ENCODE assay signal across 9 cellular contexts in the genomic region with DNA sequence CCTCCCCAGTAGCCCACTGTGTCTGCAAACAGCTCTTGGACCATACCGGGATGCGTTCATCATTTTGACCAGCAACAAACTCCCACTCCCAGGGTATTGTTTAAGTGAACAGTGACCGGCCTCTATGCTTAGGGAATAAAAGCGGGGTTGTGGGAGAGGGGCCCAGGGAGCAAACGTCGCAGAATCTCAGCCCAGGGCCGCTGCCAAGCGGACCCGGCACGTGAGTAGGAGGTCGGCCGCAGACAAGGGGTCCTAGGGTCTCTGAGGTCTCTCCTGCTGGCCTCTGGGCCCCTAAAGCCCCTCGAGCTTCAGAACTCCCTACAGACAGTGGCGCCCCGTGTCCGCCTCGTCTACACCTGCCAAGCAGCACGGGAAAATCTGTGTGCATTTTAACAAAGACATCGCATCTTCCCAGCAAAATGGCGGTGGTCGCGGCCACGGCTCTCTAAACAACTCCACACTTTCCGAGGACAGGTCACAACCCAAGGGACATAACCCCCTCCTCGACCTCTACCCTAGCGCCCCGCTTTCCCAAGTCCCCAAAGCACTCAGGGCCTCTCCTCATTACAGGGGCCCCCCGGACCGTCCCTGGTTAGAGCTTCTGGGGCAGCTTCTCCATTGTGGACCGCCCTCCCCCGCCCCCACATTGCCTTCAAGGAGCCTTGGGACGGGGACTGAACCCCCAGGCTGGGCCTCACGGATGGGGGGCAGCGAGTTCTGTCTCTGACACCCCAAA. TPM values are rescaled to one million over a fixed set of nuclear protein-coding genes. Genes with fewer than 3 reads are reported as not detected.
DNase-seq lines count a peak whose midpoint lies in the region; ATAC-seq lines count a peak whose summit lies in the region.
"Had no signal": no experiment of that assay in that cellular context is flagged by ENCODE, and none has a peak within 500 bp of the region (broad histone marks: within the 10 kb centered on the region; RNA-seq: fewer than 3 reads in every experiment).

No MANE protein-coding gene starts in this region.

- H3K4me3 ChIP-seq in iPS-11a (ENCODE audit: low read depth, low read length), result peak overlapping the region; percentile 20

- H3K27me3 Mint-ChIP-seq in T-helper 1 cell treated with Interleukin-12 subunit alpha and Interleukin-12 subunit beta and Interleukin-4 antibody, amounts not matched to agents 30 μg/mL and 1 μg/mL, for 36 hours (ENCODE audit: low read depth), result peaks cover 46% of the 10 kb centered on the region
- peaks cover 12 to 50% of the 10 kb centered on the region in 2 donors for H3K27me3 Mint-ChIP-seq in T-cell
- H3K27me3 Mint-ChIP-seq in stimulated activated naive CD8-positive, alpha-beta T cell treated with anti-CD3 and anti-CD28 coated beads, Interleukin-15, amount 100 ng/mL, for 72 hours, result peaks cover 66% of the 10 kb centered on the region

- peak overlapping the region; percentile 71 for H3K4me3 Mint-ChIP-seq in T-helper 1 cell treated with Interleukin-12 subunit alpha and Interleukin-12 subunit beta and Interleukin-4 antibody, amounts not matched to agents 30 μg/mL and 1 μg/mL, for 36 hours
- peak overlapping the region; percentile 42 to 60 (median 59) for H3K4me3 Mint-ChIP-seq in T-cell
- H3K4me3 Mint-ChIP-seq in stimulated activated naive CD8-positive, alpha-beta T cell treated with anti-CD3 and anti-CD28 coated beads, Interleukin-15, amount 100 ng/mL, for 72 hours, result peak overlapping the region; percentile 79 to 81

- peaks cover 39% of the 10 kb centered on the region for H3K4me1 Mint-ChIP-seq in T-helper 1 cell treated with Interleukin-12 subunit alpha and Interleukin-12 subunit beta and Interleukin-4 antibody, amounts not matched to agents 30 μg/mL and 1 μg/mL, for 36 hours (ENCODE audit: low read depth)
- H3K4me1 Mint-ChIP-seq in T-cell, result peaks cover 36 to 46% (median 44%) of the 10 kb centered on the region in 3 donors
- peaks cover 54% of the 10 kb centered on the region for H3K4me1 Mint-ChIP-seq in stimulated activated naive CD8-positive, alpha-beta T cell treated with anti-CD3 and anti-CD28 coated beads, Interleukin-15, amount 100 ng/mL, for 72 hours

- CTCF ChIA-PET in T-cell (lab: Charles Lee), result interaction anchor here in 1 of 2 donors (0.6 kb wide), 1 partner anchor 53 kb away, joined by 3 read pairs; no protein-coding TSS in a partner anchor

- H3K27ac Mint-ChIP-seq in T-helper 1 cell treated with Interleukin-12 subunit alpha and Interleukin-12 subunit beta and Interleukin-4 antibody, amounts not matched to agents 30 μg/mL and 1 μg/mL, for 36 hours, result peak overlapping the region; percentile 77
- H3K27ac Mint-ChIP-seq in T-cell, result no peak overlapping the region
- peak overlapping the region; percentile 83 to 93 for H3K27ac Mint-ChIP-seq in stimulated activated naive CD8-positive, alpha-beta T cell treated with anti-CD3 and anti-CD28 coated beads, Interleukin-15, amount 100 ng/mL, for 72 hours

- ATAC-seq in T-cell (replicated peaks in 1 of 4), result no peak
- no peak for ATAC-seq in stimulated activated naive CD8-positive, alpha-beta T cell treated with anti-CD3 and anti-CD28 coated beads, Interleukin-15, amount 100 ng/mL, for 72 hours
- no peak for ATAC-seq in HG03378 (IDR thresholded peaks at IDR 0.05; ENCODE audit: unreplicated experiment)

- H3K9me3 Mint-ChIP-seq in T-helper 1 cell treated with Interleukin-12 subunit alpha and Interleukin-12 subunit beta and Interleukin-4 antibody, amounts not matched to agents 30 μg/mL and 1 μg/mL, for 36 hours, result no peaks in the 10 kb centered on the region
- H3K9me3 Mint-ChIP-seq in T-cell, result no peaks in the 10 kb centered on the region
- H3K9me3 Mint-ChIP-seq in stimulated activated naive CD8-positive, alpha-beta T cell treated with anti-CD3 and anti-CD28 coated beads, Interleukin-15, amount 100 ng/mL, for 72 hours, result no peaks in the 10 kb centered on the region

- POLR2A ChIA-PET in T-cell (lab: Charles Lee), result no interaction called here

- no peaks in the 10 kb centered on the region for H3K36me3 Mint-ChIP-seq in T-helper 1 cell treated with Interleukin-12 subunit alpha and Interleukin-12 subunit beta and Interleukin-4 antibody, amounts not matched to agents 30 μg/mL and 1 μg/mL, for 36 hours (ENCODE audit: low read depth)
- no peaks in the 10 kb centered on the region for H3K36me3 Mint-ChIP-seq in T-cell

- DNase-seq in T-helper 1 cell (no peak), T-cell (no peak), NCI-H1417 treated with DMSO at 0.1 percent for 48 hours (lab: John Stamatoyannopoulos, UW) (no peak), COR-L47 (lab: John Stamatoyannopoulos, UW) (no peak)
- no peak for DNase-seq in stimulated activated naive CD8-positive, alpha-beta T cell treated with anti-CD3 and anti-CD28 coated beads, Interleukin-15, amount 100 ng/mL, for 72 hours
- DNase-seq: KG1 had no signal

RNA-seq across cellular contexts. Expression of a gene that starts 3.9 kb away (rescaled TPM):
- 1 to 10 TPM; 1.2 to 3.5 (median 2.3) TPM for total RNA-seq in T-cell

RNA-seq across cellular contexts. Expression of a gene that starts 19.4 kb away (rescaled TPM):
- not detected for total RNA-seq in T-cell

RNA-seq across cellular contexts. Expression of a gene that starts 40.3 kb away (rescaled TPM):
- total RNA-seq in T-cell, result 10 to 100 TPM; 19.9 to 29.7 (median 25.9) TPM

RNA-seq across cellular contexts. Expression of a gene that starts 45.4 kb away (rescaled TPM):
- 100 to 1,000 TPM; 428 to 516 (median 483) TPM for total RNA-seq in T-cell

Comparison
In these comparisons a context has a peak if more than half of its experiments do, and no peak if none do; other contexts are left out.
1. H3K27ac Mint-ChIP-seq: peak in T-helper 1 cell treated with Interleukin-12 subunit alpha and Interleukin-12 subunit beta and Interleukin-4 antibody, amounts not matched to agents 30 μg/mL and 1 μg/mL, for 36 hours (single experiment) and stimulated activated naive CD8-positive, alpha-beta T cell treated with anti-CD3 and anti-CD28 coated beads, Interleukin-15, amount 100 ng/mL, for 72 hours (2 of 2); none in T-cell (0 of 2).
2. Peak in every context shown above with its lines, with median percentiles within 50 percentile points of each other: H3K4me3 Mint-ChIP-seq.